ENCODE assay signal across 8 cellular contexts in the genomic region with DNA sequence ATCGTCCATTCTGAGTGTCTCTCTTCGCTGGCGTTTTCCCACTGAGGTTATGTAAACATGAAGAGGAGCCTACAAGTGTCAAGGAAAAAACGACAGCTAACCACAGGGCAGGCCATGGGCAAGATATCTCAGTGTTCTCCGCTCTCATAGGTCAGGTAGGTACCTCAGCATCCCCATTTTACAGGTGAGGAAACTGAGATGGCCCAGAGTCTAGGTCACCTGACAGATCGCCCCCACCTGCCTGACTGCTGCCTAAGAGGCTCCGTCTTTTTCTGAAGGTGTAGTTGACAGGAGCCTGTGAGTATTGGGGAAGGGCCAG. TPM values are rescaled to one million over a fixed set of nuclear protein-coding genes. Genes with fewer than 3 reads are reported as not detected.
DNase-seq lines count a peak whose midpoint lies in the region; ATAC-seq and TF ChIP-seq lines count a peak whose summit lies in the region.

No MANE protein-coding gene starts in this region.

- TF ChIP-seq CTCF in BE2C (IDR thresholded peaks at IDR 0.05; ENCODE audit: low read depth, low read length) (no peak), colonic mucosa (IDR thresholded peaks at IDR 0.05) (no peak)

- H3K36me3 ChIP-seq in BE2C, result peaks cover 25% of the 10 kb centered on the region
- H3K36me3 ChIP-seq in Karpas-422 (ENCODE audit: insufficient read depth, low read length), result peaks cover 18% of the 10 kb centered on the region
- H3K36me3 ChIP-seq in colonic mucosa, result no peaks in the 10 kb centered on the region

- H3K9me3 ChIP-seq in BE2C (no peaks in the 10 kb centered on the region), Karpas-422 (ENCODE audit: low read length) (no peaks in the 10 kb centered on the region; the same call in 1 of the 2 replicates), colonic mucosa (no peaks in the 10 kb centered on the region)

- POLR2A ChIA-PET in naive thymus-derived CD8-positive, alpha-beta T cell (lab: Charles Lee), result interaction anchor here (0.6 to 6.0 kb wide), 11 partner anchors 11 to 352 kb away, joined by 3 to 163 read pairs (median 5); a partner anchor contains a TSS

- peak overlapping the region; percentile 95 to 100 (median 99) for H3K27ac Mint-ChIP-seq in naive thymus-derived CD8-positive, alpha-beta T cell

- H4K20me1 ChIP-seq in Karpas-422 (ENCODE audit: insufficient read depth, low read depth, low read length), result no peaks in the 10 kb centered on the region

- intact Hi-C loops in colonic mucosa (cut with DNase I), result loop anchor here (5.0 kb wide), 1 partner anchor 351 kb away; no protein-coding TSS in a partner anchor

- H3K4me1 ChIP-seq in BE2C, result no peaks in the 10 kb centered on the region
- peaks cover 18% of the 10 kb centered on the region for H3K4me1 ChIP-seq in Karpas-422 (ENCODE audit: low read length)
- H3K4me1 ChIP-seq in colonic mucosa, result no peaks in the 10 kb centered on the region

- H3K9me3 Mint-ChIP-seq in naive thymus-derived CD8-positive, alpha-beta T cell, result no peaks in the 10 kb centered on the region

- no peak overlapping the region for H3K27ac ChIP-seq in Karpas-422 (ENCODE audit: low read length)
- peak overlapping the region; percentile 97 for H3K27ac ChIP-seq in colonic mucosa

- H3K4me2 ChIP-seq in Karpas-422 (ENCODE audit: low read depth, low read length, poor library complexity, severe bottlenecking), result peak overlapping the region; percentile 75

- H2AFZ ChIP-seq in Karpas-422 (ENCODE audit: low read length), result peak overlapping the region; percentile 63; the same call in 1 of the 2 replicates

- H3K36me3 Mint-ChIP-seq in naive thymus-derived CD8-positive, alpha-beta T cell, result peaks cover 0 to 16% (median 2%) of the 10 kb centered on the region in 3 donors

- H3K4me3 ChIP-seq in BE2C (ENCODE audit: low read depth, low read length) (peak overlapping the region; percentile 71), Karpas-422 (ENCODE audit: low read length) (peak overlapping the region; percentile 65), colonic mucosa (peak overlapping the region; percentile 96)

- DNase-seq in BE2C (no peak), Karpas-422 (no peak), colonic mucosa (no peak), GOT3 (lab: John Stamatoyannopoulos, UW) (no peak)
- DNase-seq in naive thymus-derived CD8-positive, alpha-beta T cell, result no peak

- H3K9me2 ChIP-seq in Karpas-422 (replicated peaks; ENCODE audit: insufficient read depth, low read length), result no peaks in the 10 kb centered on the region

- peak overlapping the region; percentile 65 for H3K9ac ChIP-seq in Karpas-422 (ENCODE audit: low read length)
- peak overlapping the region; percentile 71 to 97 for H3K9ac ChIP-seq in colonic mucosa (ENCODE audit: low read depth in 2 of 2, low read length in 2 of 2)

- H3K27me3 Mint-ChIP-seq in naive thymus-derived CD8-positive, alpha-beta T cell, result no peaks in the 10 kb centered on the region

- H3K4me1 Mint-ChIP-seq in naive thymus-derived CD8-positive, alpha-beta T cell, result peaks cover 17 to 41% (median 26%) of the 10 kb centered on the region in 4 donors

- no peaks in the 10 kb centered on the region for H3K27me3 ChIP-seq in BE2C
- H3K27me3 ChIP-seq in Karpas-422 (ENCODE audit: low read length), result no peaks in the 10 kb centered on the region
- no peaks in the 10 kb centered on the region for H3K27me3 ChIP-seq in colonic mucosa

- no peak for ATAC-seq in naive thymus-derived CD8-positive, alpha-beta T cell
- ATAC-seq in HG03045 (IDR thresholded peaks at IDR 0.05; ENCODE audit: unreplicated experiment) (no peak), HG03175 (IDR thresholded peaks at IDR 0.05; ENCODE audit: unreplicated experiment) (no peak), HG02970 (IDR thresholded peaks at IDR 0.05; ENCODE audit: low FRiP score, unreplicated experiment) (no peak)

- peak overlapping the region; percentile 94 to 99 (median 98) for H3K4me3 Mint-ChIP-seq in naive thymus-derived CD8-positive, alpha-beta T cell

- H3K79me2 ChIP-seq in Karpas-422 (ENCODE audit: low read length), result peaks cover 22% of the 10 kb centered on the region

RNA-seq across cellular contexts. Expression of a gene that starts 0.8 kb away (rescaled TPM):
- 240 TPM for polyA plus RNA-seq in BE2C (2012; ENCODE audit: insufficient read depth, insufficient read length, low read depth)
- 32.8 and 44.7 TPM in 2 replicates for total RNA-seq in Karpas-422 (2014; rRNA removed; shearing (Covaris generic); ENCODE audit: low replicate concordance)
- total RNA-seq in colonic mucosa, result 100 to 1,000 TPM; 131 to 154 TPM
- 10 to 100 TPM; 41.0 to 41.1 TPM for total RNA-seq in naive thymus-derived CD8-positive, alpha-beta T cell
- polyA plus RNA-seq in naive thymus-derived CD8-positive, alpha-beta T cell, result 100 to 1,000 TPM; 106 to 137 (median 115) TPM

RNA-seq across cellular contexts. Expression of a gene that starts 11.9 kb away (rescaled TPM):
- polyA plus RNA-seq in BE2C (2012; ENCODE audit: insufficient read depth, insufficient read length, low read depth), result 216 TPM
- 12.6 and 35.9 TPM in 2 replicates for total RNA-seq in Karpas-422 (2014; rRNA removed; shearing (Covaris generic); ENCODE audit: low replicate concordance)
- 100 to 1,000 TPM; 125 to 135 TPM for total RNA-seq in colonic mucosa
- 10 to 100 TPM; 86.6 to 99.9 TPM for total RNA-seq in naive thymus-derived CD8-positive, alpha-beta T cell
- polyA plus RNA-seq in naive thymus-derived CD8-positive, alpha-beta T cell, result 100 to 1,000 TPM; 152 to 294 (median 179) TPM

RNA-seq across cellular contexts. Expression of a gene that starts 17.4 kb away (rescaled TPM):
- 0.37 TPM for polyA plus RNA-seq in BE2C (2012; ENCODE audit: insufficient read depth, insufficient read length, low read depth)
- not detected in 2 replicates for total RNA-seq in Karpas-422 (2014; rRNA removed; shearing (Covaris generic); ENCODE audit: low replicate concordance)
- total RNA-seq in colonic mucosa, result 10 to 100 TPM; 11.6 to 15.2 TPM
- total RNA-seq in naive thymus-derived CD8-positive, alpha-beta T cell, result 1 to 10 TPM in 1 of 2 experiments, under 1 TPM in 1; 0.74 to 1.6 TPM
- polyA plus RNA-seq in naive thymus-derived CD8-positive, alpha-beta T cell, result under 1 TPM; 0.08 to 0.17 (median 0.13) TPM

RNA-seq across cellular contexts. Expression of a gene that starts 20.8 kb away (rescaled TPM):
- 14.2 TPM for polyA plus RNA-seq in BE2C (2012; ENCODE audit: insufficient read depth, insufficient read length, low read depth)
- 19.3 and 26.1 TPM in 2 replicates for total RNA-seq in Karpas-422 (2014; rRNA removed; shearing (Covaris generic); ENCODE audit: low replicate concordance)
- 10 to 100 TPM; 28.9 to 36.0 TPM for total RNA-seq in colonic mucosa
- 1 to 10 TPM; 7.8 to 9.1 TPM for total RNA-seq in naive thymus-derived CD8-positive, alpha-beta T cell
- 10 to 100 TPM in 2 of 3 donors, 1 to 10 TPM in 1; 8.2 to 11.2 (median 10.2) TPM for polyA plus RNA-seq in naive thymus-derived CD8-positive, alpha-beta T cell

RNA-seq across cellular contexts. Expression of a gene that starts 39.2 kb away (rescaled TPM):
- 6.7 TPM for polyA plus RNA-seq in BE2C (2012; ENCODE audit: insufficient read depth, insufficient read length, low read depth)
- total RNA-seq in Karpas-422 (2014; rRNA removed; shearing (Covaris generic); ENCODE audit: low replicate concordance), result 2.9 and 7.4 TPM in 2 replicates
- 1 to 10 TPM; 2.2 to 2.9 TPM for total RNA-seq in colonic mucosa
- 1 to 10 TPM; 9.2 to 9.6 TPM for total RNA-seq in naive thymus-derived CD8-positive, alpha-beta T cell
- polyA plus RNA-seq in naive thymus-derived CD8-positive, alpha-beta T cell, result under 1 TPM in 1 of 3 donors, not detected in 2; 0.12 TPM

Comparison
In these comparisons a context has a peak if more than half of its experiments do, and no peak if none do; other contexts are left out.
1. RNA of a gene that starts 17.4 kb away (total RNA-seq): 11.6 to 15.2 TPM in colonic mucosa; 0.74 to 1.6 TPM in naive thymus-derived CD8-positive, alpha-beta T cell and not detected in Karpas-422; every median in the first group is over 4 times any median in the second.
2. Peak in every context shown above with its lines, with median percentiles within 50 percentile points of each other: H3K4me3 ChIP-seq.